Comparison of ENCODE assay signal across 16 cellular contexts in genomic region chr14:101033446-101034165, GRCh38.
DNase-seq lines count a peak whose midpoint lies in the region; ATAC-seq and TF ChIP-seq lines count a peak whose summit lies in the region.
"Had no signal": no experiment of that assay in that cellular context is flagged by ENCODE, and none has a peak within 500 bp of the region (broad histone marks: within the 10 kb centered on the region; RNA-seq: fewer than 3 reads in every experiment).

No MANE protein-coding gene starts in this region.

- H3K4me1 ChIP-seq in left ventricle myocardium inferior (no peaks in the 10 kb centered on the region), heart right ventricle (no peaks in the 10 kb centered on the region), mesendoderm (ENCODE audit: control insufficient read depth, low read depth, low read length) (no peaks in the 10 kb centered on the region)
- H3K4me1 ChIP-seq: A549, Caco-2, HAP-1 had no signal

- no peak for ATAC-seq in heart right ventricle
- no peak for ATAC-seq in stimulated activated effector memory CD8-positive, alpha-beta T cell treated with anti-CD3 and anti-CD28 coated beads, Interleukin-12 subunit alpha, Interleukin-12 subunit beta, amount 100 ng/mL, for 72 hours
- ATAC-seq in activated naive CD8-positive, alpha-beta T cell treated with anti-CD3 and anti-CD28 coated beads, Interleukin-2, amount 50 U/mL, for 24 hours: no peak
- ATAC-seq: A549 had no signal

- H3K18ac ChIP-seq in mesendoderm (ENCODE audit: low read length): no peak overlapping the region

- H3K4me3 ChIP-seq in left ventricle myocardium inferior (no peak overlapping the region), heart right ventricle (no peak overlapping the region), coronary artery (no peak overlapping the region), mesendoderm (ENCODE audit: low read length) (no peak overlapping the region)
- H3K4me3 ChIP-seq: A549, HAP-1 had no signal

- H4K5ac ChIP-seq in mesendoderm (ENCODE audit: low read length): no peak overlapping the region

- H2BK5ac ChIP-seq in mesendoderm (ENCODE audit: low read length): no peak overlapping the region

- H2AK5ac ChIP-seq in mesendoderm (ENCODE audit: low read length): no peak overlapping the region

- H3K27me3 ChIP-seq in left ventricle myocardium inferior (ENCODE audit: low read depth) (peaks cover 4% of the 10 kb centered on the region), heart right ventricle (no peaks in the 10 kb centered on the region), mesendoderm (ENCODE audit: insufficient read depth, low read length, poor library complexity) (no peaks in the 10 kb centered on the region)

- no peaks in the 10 kb centered on the region for H3K9me3 Mint-ChIP-seq in osteocyte (ENCODE audit: unreplicated experiment)
- H3K9me3 Mint-ChIP-seq in stimulated activated effector memory CD8-positive, alpha-beta T cell treated with anti-CD3 and anti-CD28 coated beads, Interleukin-12 subunit alpha, Interleukin-12 subunit beta, amount 100 ng/mL, for 72 hours: peaks cover 2% of the 10 kb centered on the region
- H3K9me3 Mint-ChIP-seq in activated naive CD8-positive, alpha-beta T cell treated with anti-CD3 and anti-CD28 coated beads, Interleukin-2, amount 50 U/mL, for 24 hours: no peaks in the 10 kb centered on the region

- TF ChIP-seq CTCF in left ventricle myocardium inferior (IDR thresholded peaks at IDR 0.05; ENCODE audit: borderline replicate concordance): no peak
- no peak for TF ChIP-seq CTCF in heart right ventricle (IDR thresholded peaks at IDR 0.05)
- TF ChIP-seq CTCF in coronary artery (IDR thresholded peaks at IDR 0.05): no peak
- no peak for TF ChIP-seq CTCF in osteocyte (IDR thresholded peaks at IDR 0.05)

- H3K27ac Mint-ChIP-seq in osteocyte (ENCODE audit: unreplicated experiment): no peak overlapping the region
- no peak overlapping the region for H3K27ac Mint-ChIP-seq in stimulated activated effector memory CD8-positive, alpha-beta T cell treated with anti-CD3 and anti-CD28 coated beads, Interleukin-12 subunit alpha, Interleukin-12 subunit beta, amount 100 ng/mL, for 72 hours
- H3K27ac Mint-ChIP-seq in activated naive CD8-positive, alpha-beta T cell treated with anti-CD3 and anti-CD28 coated beads, Interleukin-2, amount 50 U/mL, for 24 hours: no peak overlapping the region

- H3K4me3 Mint-ChIP-seq in osteocyte (ENCODE audit: unreplicated experiment): no peak overlapping the region
- no peak overlapping the region for H3K4me3 Mint-ChIP-seq in stimulated activated effector memory CD8-positive, alpha-beta T cell treated with anti-CD3 and anti-CD28 coated beads, Interleukin-12 subunit alpha, Interleukin-12 subunit beta, amount 100 ng/mL, for 72 hours
- H3K4me3 Mint-ChIP-seq in activated naive CD8-positive, alpha-beta T cell treated with anti-CD3 and anti-CD28 coated beads, Interleukin-2, amount 50 U/mL, for 24 hours: no peak overlapping the region

- no peak overlapping the region for H3K56ac ChIP-seq in mesendoderm (ENCODE audit: low read length)

- no peak overlapping the region for H2BK120ac ChIP-seq in mesendoderm (ENCODE audit: low read depth, low read length)

- DNase-seq in left ventricle myocardium inferior (peak; percentile 7), heart right ventricle (no peak), coronary artery (ENCODE audit: low spot score) (peak; percentile 58), osteocyte (ENCODE audit: extremely low spot score, unreplicated experiment) (peak; percentile 81), globus pallidus (ENCODE audit: low spot score) (no peak), mesendoderm (no peak)
- DNase-seq in stimulated activated effector memory CD8-positive, alpha-beta T cell treated with anti-CD3 and anti-CD28 coated beads, Interleukin-12 subunit alpha, Interleukin-12 subunit beta, amount 100 ng/mL, for 72 hours (ENCODE audit: low spot score in 2 of 2): no peak
- DNase-seq in activated naive CD8-positive, alpha-beta T cell treated with anti-CD3 and anti-CD28 coated beads, Interleukin-2, amount 50 U/mL, for 24 hours: no peak
- DNase-seq: DMS53, Karpas-422, NCI-H1417, NCI-H2029, NCI-H524 had no signal

- H3K79me2 ChIP-seq in mesendoderm (ENCODE audit: control insufficient read depth, insufficient read depth, low read length): no peaks in the 10 kb centered on the region

- H3K9me3 ChIP-seq in left ventricle myocardium inferior (replicated peaks): no peaks in the 10 kb centered on the region
- no peaks in the 10 kb centered on the region for H3K9me3 ChIP-seq in heart right ventricle
- H3K9me3 ChIP-seq: A549, Caco-2, HAP-1 had no signal

- H3K23ac ChIP-seq in mesendoderm (ENCODE audit: low read length): no peak overlapping the region

- peaks cover 5% of the 10 kb centered on the region for H3K27me3 Mint-ChIP-seq in osteocyte (ENCODE audit: unreplicated experiment)
- H3K27me3 Mint-ChIP-seq in activated naive CD8-positive, alpha-beta T cell treated with anti-CD3 and anti-CD28 coated beads, Interleukin-2, amount 50 U/mL, for 24 hours: peaks cover 4% of the 10 kb centered on the region

- H2BK15ac ChIP-seq in mesendoderm (replicated peaks; ENCODE audit: low read depth): no peak overlapping the region

- H3K36me3 Mint-ChIP-seq in osteocyte (ENCODE audit: unreplicated experiment): no peaks in the 10 kb centered on the region
- no peaks in the 10 kb centered on the region for H3K36me3 Mint-ChIP-seq in stimulated activated effector memory CD8-positive, alpha-beta T cell treated with anti-CD3 and anti-CD28 coated beads, Interleukin-12 subunit alpha, Interleukin-12 subunit beta, amount 100 ng/mL, for 72 hours
- no peaks in the 10 kb centered on the region for H3K36me3 Mint-ChIP-seq in activated naive CD8-positive, alpha-beta T cell treated with anti-CD3 and anti-CD28 coated beads, Interleukin-2, amount 50 U/mL, for 24 hours (ENCODE audit: low read depth)

- 88 to 89% methylated on average over 23 of the region's 23 CpGs for WGBS in heart right ventricle, 2 donors
- no CpG with 5 or more reads among the region's 23 CpGs for WGBS in mesendoderm (ENCODE audit: extremely low coverage, insufficient coverage, low lambda C conversion rate)

- intact Hi-C loops in left ventricle myocardium inferior (cut with micrococcal nuclease): no loop called here
- intact Hi-C loops in heart right ventricle (cut with DNase I): no loop called here

- no peak overlapping the region for H3K9ac ChIP-seq in mesendoderm (ENCODE audit: low read length)

- H3K79me1 ChIP-seq in mesendoderm (ENCODE audit: low read length): no peaks in the 10 kb centered on the region

- H3K27ac ChIP-seq in left ventricle myocardium inferior (replicated peaks): no peak overlapping the region
- H3K27ac ChIP-seq in heart right ventricle: no peak overlapping the region
- no peak overlapping the region for H3K27ac ChIP-seq in coronary artery
- H3K27ac ChIP-seq in mesendoderm (ENCODE audit: low read depth, low read length): no peak overlapping the region
- H3K27ac ChIP-seq: A549 had no signal

- H3K4ac ChIP-seq in mesendoderm (ENCODE audit: low read depth, low read length): no peak overlapping the region

- H4K8ac ChIP-seq in mesendoderm (ENCODE audit: low read depth, low read length): no peak overlapping the region

- H3K4me2 ChIP-seq in mesendoderm (ENCODE audit: low read length): no peak overlapping the region
- H3K4me2 ChIP-seq: A549 had no signal

- H3K4me1 Mint-ChIP-seq in osteocyte (ENCODE audit: unreplicated experiment): no peaks in the 10 kb centered on the region
- no peaks in the 10 kb centered on the region for H3K4me1 Mint-ChIP-seq in stimulated activated effector memory CD8-positive, alpha-beta T cell treated with anti-CD3 and anti-CD28 coated beads, Interleukin-12 subunit alpha, Interleukin-12 subunit beta, amount 100 ng/mL, for 72 hours
- no peaks in the 10 kb centered on the region for H3K4me1 Mint-ChIP-seq in activated naive CD8-positive, alpha-beta T cell treated with anti-CD3 and anti-CD28 coated beads, Interleukin-2, amount 50 U/mL, for 24 hours

- no peaks in the 10 kb centered on the region for H3K36me3 ChIP-seq in left ventricle myocardium inferior
- H3K36me3 ChIP-seq in heart right ventricle: no peaks in the 10 kb centered on the region
- no peaks in the 10 kb centered on the region for H3K36me3 ChIP-seq in mesendoderm (ENCODE audit: control insufficient read depth, insufficient read depth, low read length)
- H3K36me3 ChIP-seq: HAP-1 had no signal

Comparison
In these comparisons a context has a peak if more than half of its experiments do, and no peak if none do; other contexts are left out.
1. DNase-seq: peak in left ventricle myocardium inferior (single experiment), coronary artery (single experiment) and osteocyte (single experiment); none in heart right ventricle (0 of 2), stimulated activated effector memory CD8-positive, alpha-beta T cell treated with anti-CD3 and anti-CD28 coated beads, Interleukin-12 subunit alpha, Interleukin-12 subunit beta, amount 100 ng/mL, for 72 hours (0 of 2), globus pallidus (single experiment), activated naive CD8-positive, alpha-beta T cell treated with anti-CD3 and anti-CD28 coated beads, Interleukin-2, amount 50 U/mL, for 24 hours (single experiment) and mesendoderm (single experiment).